ENCODE assay signal across 13 cellular contexts in the genomic region with DNA sequence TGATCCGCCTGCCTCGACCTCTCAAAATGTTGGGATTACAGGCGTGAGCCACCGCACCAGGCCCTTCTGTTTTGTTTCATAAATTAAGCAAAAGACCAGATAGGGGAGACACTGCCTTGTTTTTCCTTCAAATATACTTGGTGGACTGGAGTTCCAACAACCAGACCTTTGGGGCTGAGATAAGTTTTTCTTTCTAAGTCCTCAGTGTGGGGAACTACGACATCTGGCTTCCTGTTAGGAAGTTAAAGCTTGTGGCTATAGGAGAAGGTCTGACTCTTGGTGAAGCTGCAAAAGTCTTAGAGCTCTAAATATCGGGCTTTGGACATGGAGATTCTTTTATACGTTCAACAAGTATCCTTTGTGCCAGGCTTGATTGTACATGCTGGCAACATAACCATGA.
"Had no signal": no experiment of that assay in that cellular context is flagged by ENCODE, and none has a peak within 500 bp of the region (broad histone marks: within the 10 kb centered on the region; RNA-seq: fewer than 3 reads in every experiment).

No MANE protein-coding gene starts in this region.

- H3K27ac ChIP-seq: brain microvascular endothelial cell, foreskin keratinocyte, tibial artery, vagina had no signal

- H3K36me3 ChIP-seq: brain microvascular endothelial cell, tibial artery, vagina had no signal

- DNase-seq: activated CD4-positive, alpha-beta T cell treated with anti-CD3 and anti-CD28 coated beads, Interleukin-2, amount 50 U/mL, for 4 hours; activated naive CD4-positive, alpha-beta T cell treated with Interleukin-2 at 50 U/mL for 16 hours; activated T-cell treated with anti-CD3 and anti-CD28 coated beads for 4 hours; anterior cingulate cortex; brain microvascular endothelial cell; effector memory CD8-positive, alpha-beta T cell; foreskin keratinocyte; glutamatergic neuron; kidney glomerular epithelial cell; mesenchymal stem cell; natural killer cell; tibial artery had no signal

- H3K27me3 ChIP-seq: brain microvascular endothelial cell, foreskin keratinocyte, tibial artery, vagina had no signal

- H3K4me3 ChIP-seq: tibial artery, vagina had no signal

- H3K9me3 ChIP-seq: tibial artery, vagina had no signal
